In the genomic region with DNA sequence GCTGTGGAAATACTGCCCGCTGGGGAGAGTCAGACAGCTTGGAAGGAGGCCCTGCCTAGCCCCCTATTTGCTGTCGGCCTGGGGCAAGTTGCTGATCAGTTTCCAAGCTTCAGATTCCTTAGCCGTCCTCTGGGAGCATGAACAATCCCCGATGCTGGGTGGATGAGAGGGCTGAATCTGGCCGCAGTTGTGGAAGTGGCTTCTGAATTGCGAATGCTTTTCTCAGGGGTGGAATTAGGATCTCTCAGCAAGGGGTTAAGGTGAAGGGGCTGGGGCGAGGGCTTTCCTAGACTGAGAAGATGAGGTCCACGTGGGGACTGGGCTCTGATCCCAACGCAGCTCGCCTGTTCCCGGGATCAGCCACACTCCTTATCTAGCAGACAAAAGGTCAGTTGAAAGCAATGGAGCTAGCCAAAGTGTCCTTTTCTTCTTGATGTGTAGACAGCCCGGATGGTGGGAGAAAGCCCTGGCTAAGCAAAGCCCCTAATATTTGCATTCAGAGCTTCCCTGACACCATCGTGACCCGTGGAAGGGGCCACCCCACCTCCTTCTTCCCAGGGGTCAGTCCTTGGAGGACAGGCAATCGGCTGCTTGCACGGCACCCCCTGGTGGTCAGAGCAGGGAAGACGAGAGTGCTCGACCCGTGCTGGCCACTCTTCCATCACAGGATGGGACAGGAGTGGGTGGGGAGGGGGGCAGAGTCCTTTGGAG, we compare ENCODE assay signal across 8 cellular contexts. TPM values are rescaled to one million over a fixed set of nuclear protein-coding genes. Genes with fewer than 3 reads are reported as not detected.
DNase-seq lines count a peak whose midpoint lies in the region; ATAC-seq and TF ChIP-seq lines count a peak whose summit lies in the region.

No MANE protein-coding gene starts in this region.

- no peaks in the 10 kb centered on the region for H3F3A ChIP-seq in OCI-LY1 (ENCODE audit: insufficient read depth, low read length)

- H3K36me3 Mint-ChIP-seq in activated T-helper 1 cell treated with anti-CD3 and anti-CD28 coated beads, Interleukin-12 subunit alpha, Interleukin-12 subunit beta, Interleukin-2, Interleukin-4 antibody, amounts not matched to agents 30 ng/mL and 10 ng/mL and 1 ng/mL, durations not matched to agents 14 hours and 24 hours and 36 hours (ENCODE audit: low read depth) = peaks cover 2% of the 10 kb centered on the region
- no peaks in the 10 kb centered on the region for H3K36me3 Mint-ChIP-seq in neural crest cell (ENCODE audit: low read depth)

- H3K4me1 Mint-ChIP-seq in activated T-helper 1 cell treated with anti-CD3 and anti-CD28 coated beads, Interleukin-12 subunit alpha, Interleukin-12 subunit beta, Interleukin-2, Interleukin-4 antibody, amounts not matched to agents 30 ng/mL and 10 ng/mL and 1 ng/mL, durations not matched to agents 14 hours and 24 hours and 36 hours (ENCODE audit: low read depth) = peaks cover 39% of the 10 kb centered on the region
- H3K4me1 Mint-ChIP-seq in neural crest cell = peaks cover 17% of the 10 kb centered on the region

- DNase-seq in DMS53 (lab: John Stamatoyannopoulos, UW) = peak; percentile 73
- DNase-seq in HCEC 1CT = peak; percentile 45
- DNase-seq in activated T-helper 1 cell treated with anti-CD3 and anti-CD28 coated beads, Interleukin-12 subunit alpha, Interleukin-12 subunit beta, Interleukin-2, Interleukin-4 antibody, amounts not matched to agents 30 ng/mL and 10 ng/mL and 1 ng/mL, durations not matched to agents 14 hours and 24 hours and 36 hours (ENCODE audit: low spot score) = peak; percentile 41
- peak; percentile 75 for DNase-seq in fibroblast of villous mesenchyme (ENCODE audit: low read depth)
- peak; percentile 89 for DNase-seq in neural crest cell (ENCODE audit: low read depth, low spot score)
- peak; percentile 80 for DNase-seq in superior temporal gyrus (ENCODE audit: extremely low spot score)

- no peak overlapping the region for H3K4me2 ChIP-seq in OCI-LY1 (ENCODE audit: low read length)

- H3K9me3 ChIP-seq in OCI-LY1 (ENCODE audit: low read length) = no peaks in the 10 kb centered on the region

- H3K79me2 ChIP-seq in OCI-LY1 (ENCODE audit: insufficient read depth, low read length) = no peaks in the 10 kb centered on the region

- TF ChIP-seq CTCF in OCI-LY1 (IDR thresholded peaks at IDR 0.05; ENCODE audit: low read length) = peak; percentile 90
- TF ChIP-seq CTCF in fibroblast of villous mesenchyme (IDR thresholded peaks at IDR 0.05; ENCODE audit: insufficient read depth, low read depth, low read length) = peak; percentile 95
- TF ChIP-seq CTCF in neural crest cell (conservative IDR thresholded peaks at IDR 0.05) = peak; percentile 85

- intact Hi-C loops in activated T-helper 1 cell treated with anti-CD3 and anti-CD28 coated beads, Interleukin-12 subunit alpha, Interleukin-12 subunit beta, Interleukin-2, Interleukin-4 antibody, amounts not matched to agents 30 ng/mL and 10 ng/mL and 1 ng/mL, durations not matched to agents 14 hours and 24 hours and 36 hours (cut with micrococcal nuclease) = no loop called here

- no peaks in the 10 kb centered on the region for H3K9me2 ChIP-seq in OCI-LY1 (ENCODE audit: low read depth, low read length)

- H3K9ac ChIP-seq in OCI-LY1 (ENCODE audit: low read length) = no peak overlapping the region

- H3K27me3 Mint-ChIP-seq in activated T-helper 1 cell treated with anti-CD3 and anti-CD28 coated beads, Interleukin-12 subunit alpha, Interleukin-12 subunit beta, Interleukin-2, Interleukin-4 antibody, amounts not matched to agents 30 ng/mL and 10 ng/mL and 1 ng/mL, durations not matched to agents 14 hours and 24 hours and 36 hours (ENCODE audit: insufficient read depth) = peaks cover 21% of the 10 kb centered on the region
- H3K27me3 Mint-ChIP-seq in neural crest cell (ENCODE audit: low read depth) = peaks cover 16% of the 10 kb centered on the region

- H3K4me1 ChIP-seq in OCI-LY1 (ENCODE audit: insufficient read depth, low read length, severe bottlenecking) = no peaks in the 10 kb centered on the region

- H4K20me1 ChIP-seq in OCI-LY1 (ENCODE audit: insufficient read depth, low read length) = no peaks in the 10 kb centered on the region

- no peaks in the 10 kb centered on the region; the same call in 1 of the 2 replicates for H3K27me3 ChIP-seq in OCI-LY1 (ENCODE audit: insufficient read depth, low read length)

- no peaks in the 10 kb centered on the region for H3K9me3 Mint-ChIP-seq in activated T-helper 1 cell treated with anti-CD3 and anti-CD28 coated beads, Interleukin-12 subunit alpha, Interleukin-12 subunit beta, Interleukin-2, Interleukin-4 antibody, amounts not matched to agents 30 ng/mL and 10 ng/mL and 1 ng/mL, durations not matched to agents 14 hours and 24 hours and 36 hours
- no peaks in the 10 kb centered on the region for H3K9me3 Mint-ChIP-seq in neural crest cell

- no peak for ATAC-seq in GM19467 (IDR thresholded peaks at IDR 0.05; ENCODE audit: unreplicated experiment)

- H3K27ac ChIP-seq in OCI-LY1 (ENCODE audit: low read depth, low read length, poor library complexity, severe bottlenecking) = no peak overlapping the region

- H3K4me3 ChIP-seq in OCI-LY1 (ENCODE audit: low read depth, low read length, poor library complexity, severe bottlenecking) (no peak overlapping the region), fibroblast of villous mesenchyme (ENCODE audit: low read depth, low read length) (no peak overlapping the region)

- H3K4me3 Mint-ChIP-seq in activated T-helper 1 cell treated with anti-CD3 and anti-CD28 coated beads, Interleukin-12 subunit alpha, Interleukin-12 subunit beta, Interleukin-2, Interleukin-4 antibody, amounts not matched to agents 30 ng/mL and 10 ng/mL and 1 ng/mL, durations not matched to agents 14 hours and 24 hours and 36 hours = no peak overlapping the region
- no peak overlapping the region for H3K4me3 Mint-ChIP-seq in neural crest cell

- no peak overlapping the region for H2AFZ ChIP-seq in OCI-LY1 (ENCODE audit: low read length)

- H3K36me3 ChIP-seq in OCI-LY1 (ENCODE audit: insufficient read depth, low read length) = no peaks in the 10 kb centered on the region

- no peak overlapping the region for H3K27ac Mint-ChIP-seq in activated T-helper 1 cell treated with anti-CD3 and anti-CD28 coated beads, Interleukin-12 subunit alpha, Interleukin-12 subunit beta, Interleukin-2, Interleukin-4 antibody, amounts not matched to agents 30 ng/mL and 10 ng/mL and 1 ng/mL, durations not matched to agents 14 hours and 24 hours and 36 hours
- H3K27ac Mint-ChIP-seq in neural crest cell (ENCODE audit: unreplicated experiment) = peak overlapping the region; percentile 78

RNA-seq across cellular contexts. Expression of a gene that starts 54.9 kb away (rescaled TPM):
- 0.02 and 0.05 TPM in 2 replicates for total RNA-seq in activated T-helper 1 cell treated with anti-CD3 and anti-CD28 coated beads, Interleukin-12 subunit alpha, Interleukin-12 subunit beta, Interleukin-2, Interleukin-4 antibody, amounts not matched to agents 30 ng/mL and 10 ng/mL and 1 ng/mL, durations not matched to agents 14 hours and 24 hours and 36 hours
- total RNA-seq in fibroblast of villous mesenchyme (1.7 and 19.0 TPM in 2 replicates), neural crest cell (0.18 and 0.33 TPM in 2 replicates)
